Comparison of ENCODE assay signal across 30 cellular contexts in genomic region chr17:30191072-30191471, GRCh38. TPM values are rescaled to one million over a fixed set of nuclear protein-coding genes. Genes with fewer than 3 reads are reported as not detected.
"Had no signal": no experiment of that assay in that cellular context is flagged by ENCODE, and none has a peak within 500 bp of the region (broad histone marks: within the 10 kb centered on the region; RNA-seq: fewer than 3 reads in every experiment).

No MANE protein-coding gene starts in this region.

- DNase-seq: activated B cell treated with CpG ODN at 0.5 μM for 24 hours; activated CD4-positive, alpha-beta memory T cell treated with anti-CD3 and anti-CD28 coated beads for 36 hours; activated CD4-positive, alpha-beta T cell treated with anti-CD3 and anti-CD28 coated beads for 4 hours; activated CD4-positive, alpha-beta T cell treated with anti-CD3 and anti-CD28 coated beads, Interleukin-2, amount 50 U/mL, for 1 hour; activated CD4-positive, CD25-positive, alpha-beta regulatory T cell treated with anti-CD3 and anti-CD28 coated beads, Interleukin-2, amount 50 U/mL, for 72 hours; activated CD8-positive, alpha-beta memory T cell treated with anti-CD3 and anti-CD28 coated beads, Interleukin-2, amount 50 U/mL, for 4 hours; activated naive CD4-positive, alpha-beta T cell treated with anti-CD3 and anti-CD28 coated beads, Interleukin-2, amount 50 U/mL, for 16 hours; activated naive CD8-positive, alpha-beta T cell treated with anti-CD3 and anti-CD28 coated beads, Interleukin-2, amount 10 ng/mL, durations not matched to agents 7 days and 5 days; activated T-cell treated with anti-CD3 and anti-CD28 coated beads for 4 hours; activated T-cell treated with anti-CD3 and anti-CD28 coated beads, Interleukin-2, amount 50 U/mL, for 4 hours; amygdala; NCI-H1105; NCI-H1417 treated with DMSO at 0.1 percent for 48 hours; NCI-H187 treated with DMSO at 0.1 percent for 48 hours; NCI-H2081; NCI-H2171 treated with DMSO at 0.1 percent for 48 hours; NCI-H226; NCI-H446 treated with DMSO at 0.1 percent for 48 hours; NCI-H524 treated with DMSO at 0.1 percent for 48 hours; SIG-M5; T-cell; T-helper 17 cell had no signal

- H3K36me3 Mint-ChIP-seq: activated CD4-positive, alpha-beta memory T cell treated with anti-CD3 and anti-CD28 coated beads for 36 hours had no signal

- H3K4me2 ChIP-seq: KMS-11 had no signal

- H3K27me3 ChIP-seq: ascending aorta, cardiac muscle cell had no signal

- H3K4me3 ChIP-seq: ascending aorta, cardiac muscle cell had no signal

- H3K9me3 ChIP-seq: ascending aorta had no signal

- H3K4me3 Mint-ChIP-seq: activated B cell treated with CpG ODN at 0.5 μM for 24 hours; activated CD4-positive, alpha-beta memory T cell treated with anti-CD3 and anti-CD28 coated beads for 36 hours; activated naive CD8-positive, alpha-beta T cell treated with anti-CD3 and anti-CD28 coated beads, Interleukin-2, amount 10 ng/mL, durations not matched to agents 7 days and 5 days; activated T-cell treated with anti-CD3 and anti-CD28 coated beads, Interleukin-2, amount 50 U/mL, for 4 hours; activated T-helper 1 cell treated with anti-CD3 and anti-CD28 coated beads, Interleukin-12 subunit alpha, Interleukin-12 subunit beta, Interleukin-2, Interleukin-4 antibody, amounts not matched to agents 30 ng/mL and 10 ng/mL and 1 ng/mL, durations not matched to agents 14 hours and 24 hours and 36 hours; central memory CD8-positive, alpha-beta T cell; T-cell; T-helper 17 cell had no signal

- ATAC-seq: activated T-cell treated with anti-CD3 and anti-CD28 coated beads, Interleukin-2, amount 50 U/mL, for 4 hours; Right ventricle myocardium inferior; T-cell; T-helper 17 cell had no signal

- H3K9me3 Mint-ChIP-seq: activated B cell treated with CpG ODN at 0.5 μM for 24 hours; activated CD4-positive, alpha-beta memory T cell treated with anti-CD3 and anti-CD28 coated beads for 36 hours; activated naive CD8-positive, alpha-beta T cell treated with anti-CD3 and anti-CD28 coated beads, Interleukin-2, amount 10 ng/mL, durations not matched to agents 7 days and 5 days; activated T-cell treated with anti-CD3 and anti-CD28 coated beads, Interleukin-2, amount 50 U/mL, for 4 hours; activated T-helper 1 cell treated with anti-CD3 and anti-CD28 coated beads, Interleukin-12 subunit alpha, Interleukin-12 subunit beta, Interleukin-2, Interleukin-4 antibody, amounts not matched to agents 30 ng/mL and 10 ng/mL and 1 ng/mL, durations not matched to agents 14 hours and 24 hours and 36 hours; central memory CD8-positive, alpha-beta T cell; T-cell had no signal

- H3K4me1 ChIP-seq: ascending aorta had no signal

- H3K27ac ChIP-seq: ascending aorta, cardiac muscle cell, KMS-11, RWPE1, VCaP had no signal

- H3K27me3 Mint-ChIP-seq: activated B cell treated with CpG ODN at 0.5 μM for 24 hours; central memory CD8-positive, alpha-beta T cell had no signal

- H3K9ac ChIP-seq: KMS-11 had no signal

- H3K27ac Mint-ChIP-seq: activated B cell treated with CpG ODN at 0.5 μM for 24 hours; activated CD4-positive, alpha-beta memory T cell treated with anti-CD3 and anti-CD28 coated beads for 36 hours; activated naive CD8-positive, alpha-beta T cell treated with anti-CD3 and anti-CD28 coated beads, Interleukin-2, amount 10 ng/mL, durations not matched to agents 7 days and 5 days; activated T-helper 1 cell treated with anti-CD3 and anti-CD28 coated beads, Interleukin-12 subunit alpha, Interleukin-12 subunit beta, Interleukin-2, Interleukin-4 antibody, amounts not matched to agents 30 ng/mL and 10 ng/mL and 1 ng/mL, durations not matched to agents 14 hours and 24 hours and 36 hours; T-cell; T-helper 17 cell had no signal

- H3K36me3 ChIP-seq: cardiac muscle cell had no signal

- H3K4me1 Mint-ChIP-seq: activated B cell treated with CpG ODN at 0.5 μM for 24 hours, T-cell had no signal

RNA-seq across cellular contexts. Expression of gene SLC6A4, which starts 44.4 kb away (rescaled TPM):
- total RNA-seq: activated B cell treated with CpG ODN at 0.5 μM for 24 hours; activated CD4-positive, alpha-beta memory T cell treated with anti-CD3 and anti-CD28 coated beads for 36 hours; activated naive CD8-positive, alpha-beta T cell treated with anti-CD3 and anti-CD28 coated beads, Interleukin-2, amount 10 ng/mL, durations not matched to agents 7 days and 5 days; activated T-cell treated with anti-CD3 and anti-CD28 coated beads, Interleukin-2, amount 50 U/mL, for 4 hours; activated T-helper 1 cell treated with anti-CD3 and anti-CD28 coated beads, Interleukin-12 subunit alpha, Interleukin-12 subunit beta, Interleukin-2, Interleukin-4 antibody, amounts not matched to agents 30 ng/mL and 10 ng/mL and 1 ng/mL, durations not matched to agents 14 hours and 24 hours and 36 hours had no signal
- polyA plus RNA-seq: cardiac muscle cell had no signal
